Comparison of ENCODE assay signal across 8 cellular contexts in the genomic region with DNA sequence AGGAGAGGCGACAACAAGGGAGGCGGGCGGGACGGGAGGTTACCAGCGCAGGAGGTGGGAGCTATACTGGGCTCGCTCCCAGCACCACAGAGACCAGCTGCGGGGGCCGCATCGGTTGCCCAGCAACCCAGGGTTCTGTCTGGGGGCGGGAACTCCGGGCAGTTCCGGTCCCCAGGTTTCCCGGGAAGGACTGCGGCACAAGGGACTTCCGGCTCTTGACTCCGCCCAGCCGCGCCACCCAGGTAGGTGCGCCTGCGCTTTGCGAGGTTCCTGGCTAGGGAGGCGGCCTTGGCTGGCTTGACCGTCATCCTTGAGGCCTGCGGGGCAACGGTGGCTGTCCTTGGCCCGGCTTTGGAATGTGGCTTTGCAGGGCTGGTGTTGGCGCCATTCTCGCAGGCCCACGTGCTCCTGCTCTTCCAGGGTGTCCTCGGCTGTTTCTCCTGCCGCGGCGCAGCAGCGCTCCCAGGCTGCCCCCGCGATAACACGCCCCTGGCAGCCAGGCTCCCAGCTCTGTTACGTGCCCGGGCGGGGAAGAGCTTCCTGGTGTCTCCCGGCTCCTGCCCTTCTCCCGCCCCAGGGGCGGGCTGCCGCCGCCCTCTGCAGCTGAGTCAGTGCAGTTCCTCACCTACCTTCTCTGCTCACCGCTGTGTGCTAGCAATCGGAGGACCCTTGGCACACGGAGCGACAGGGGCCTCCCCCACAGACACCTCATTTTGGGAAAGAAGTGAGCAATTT. TPM values are rescaled to one million over a fixed set of nuclear protein-coding genes. Genes with fewer than 3 reads are reported as not detected.
DNase-seq lines count a peak whose midpoint lies in the region; ATAC-seq and TF ChIP-seq lines count a peak whose summit lies in the region.

TSS of gene RSPH3 (minus strand) at position 534 of the 735 bp plus-strand sequence. CDS start 652 bp downstream, outside the sequence.

- peak within 1 kb of the TSS; percentile 75 to 84 for H3K27ac Mint-ChIP-seq in natural killer cell treated with Interleukin-12 subunit alpha and Interleukin-12 subunit beta and Interleukin-15 and Interleukin-18, amount 100 ng/mL, for 72 hours

- peaks cover 24 to 39% of the 10 kb centered on the region in 2 donors for H3K4me1 Mint-ChIP-seq in natural killer cell treated with Interleukin-12 subunit alpha and Interleukin-12 subunit beta and Interleukin-15 and Interleukin-18, amount 100 ng/mL, for 72 hours (ENCODE audit: low read depth in 2 of 2)

- H3K27me3 Mint-ChIP-seq in natural killer cell treated with Interleukin-12 subunit alpha and Interleukin-12 subunit beta and Interleukin-15 and Interleukin-18, amount 100 ng/mL, for 72 hours: no peaks in the 10 kb centered on the region

- ATAC-seq in natural killer cell treated with Interleukin-12 subunit alpha and Interleukin-12 subunit beta and Interleukin-15 and Interleukin-18, amount 100 ng/mL, for 72 hours: peak; percentile 93 to 95

- peak within 1 kb of the TSS; percentile 97 for H3K4me3 Mint-ChIP-seq in natural killer cell treated with Interleukin-12 subunit alpha and Interleukin-12 subunit beta and Interleukin-15 and Interleukin-18, amount 100 ng/mL, for 72 hours

- TF ChIP-seq CTCF in LNCaP clone FGC (IDR thresholded peaks at IDR 0.05; ENCODE audit: control insufficient read depth, extremely low read depth, insufficient read depth) (peak; percentile 14; the same call in 1 of the 2 replicates), fibroblast of pulmonary artery (IDR thresholded peaks at IDR 0.05; ENCODE audit: low read length, missing control alignments) (no peak)

- DNase-seq in ELR (ENCODE audit: low read depth) (peak; percentile 95), H4 (ENCODE audit: low spot score) (peak; percentile 90), LNCaP clone FGC (ENCODE audit: low read depth) (peak; percentile 67), RPMI8226 (peak; percentile 97), fibroblast of pulmonary artery (ENCODE audit: low read depth) (peak; percentile 93)
- DNase-seq in activated T-helper 9 cell treated with anti-CD3 and anti-CD28 coated beads, Interleukin-2, amount 50 U/mL, for 16 hours (ENCODE audit: low read depth): peak; percentile 86
- peak; percentile 95 for DNase-seq in natural killer cell treated with Interleukin-12 subunit alpha and Interleukin-12 subunit beta and Interleukin-15 and Interleukin-18, amount 100 ng/mL, for 72 hours (ENCODE audit: low spot score)
- DNase-seq in stimulated activated naive CD4-positive, alpha-beta T cell treated with Interleukin-2 at 50 U/mL for 16 hours (lab: John Stamatoyannopoulos, UW): peak; percentile 91

- H3K9me3 Mint-ChIP-seq in natural killer cell treated with Interleukin-12 subunit alpha and Interleukin-12 subunit beta and Interleukin-15 and Interleukin-18, amount 100 ng/mL, for 72 hours: no peaks in the 10 kb centered on the region

- peak within 1 kb of the TSS; percentile 66 for H3K4me3 ChIP-seq in LNCaP clone FGC (ENCODE audit: low read depth, low read length)
- peak within 1 kb of the TSS; percentile 90 for H3K4me3 ChIP-seq in fibroblast of pulmonary artery (replicated peaks; ENCODE audit: low read depth, low read length)

- H3K36me3 Mint-ChIP-seq in natural killer cell treated with Interleukin-12 subunit alpha and Interleukin-12 subunit beta and Interleukin-15 and Interleukin-18, amount 100 ng/mL, for 72 hours: no peaks in the 10 kb centered on the region

RNA-seq across cellular contexts. Expression of gene RSPH3, which starts in this region (rescaled TPM):
- total RNA-seq in H4 (2014; rRNA removed; shearing (Covaris generic)): 1.3 and 2.1 TPM in 2 replicates
- 1 to 10 TPM; 1.9 to 2.4 TPM for total RNA-seq in natural killer cell treated with Interleukin-12 subunit alpha and Interleukin-12 subunit beta and Interleukin-15 and Interleukin-18, amount 100 ng/mL, for 72 hours

Comparison
In these comparisons a context has a peak if more than half of its experiments do, and no peak if none do; other contexts are left out.
1. Peak in every context shown above with its lines: DNase-seq, ATAC-seq and H3K4me3 ChIP-seq.